16 cellular contexts compared by ENCODE assay signal in the genomic region with DNA sequence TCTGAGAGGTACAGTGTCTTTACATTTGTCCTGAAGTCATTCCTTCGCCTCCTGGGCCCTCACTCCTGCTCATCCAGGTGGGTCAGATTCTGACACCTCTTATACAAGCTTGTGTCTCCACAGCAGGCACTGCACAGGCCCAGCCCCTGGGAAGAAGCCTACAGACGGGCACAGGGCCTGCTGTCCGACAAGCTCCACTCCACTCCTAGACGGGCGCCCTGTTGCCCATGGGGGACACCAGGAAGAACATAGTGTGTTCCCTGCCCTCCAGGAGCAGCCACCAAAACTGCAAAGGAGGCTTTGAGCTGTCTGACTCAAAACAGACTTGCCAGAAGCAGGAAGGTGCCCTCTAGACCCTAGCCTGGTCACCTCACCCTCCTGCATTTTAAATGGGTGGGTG. TPM values are rescaled to one million over a fixed set of nuclear protein-coding genes. Genes with fewer than 3 reads are reported as not detected.
A peak's percentile ranks its signal among the peaks of the same experiment; 100 is the strongest.
DNase-seq lines count a peak whose midpoint lies in the region; ATAC-seq, FAIRE-seq and TF ChIP-seq lines count a peak whose summit lies in the region.
"Had no signal": no experiment of that assay in that cellular context is flagged by ENCODE, and none has a peak within 500 bp of the region (broad histone marks: within the 10 kb centered on the region; RNA-seq: fewer than 3 reads in every experiment).

No MANE protein-coding gene starts in this region.

- H3K36me3 Mint-ChIP-seq in WTC11, result no peaks in the 10 kb centered on the region
- H3K36me3 Mint-ChIP-seq in mesothelial cell of epicardium, result no peaks in the 10 kb centered on the region
- no peaks in the 10 kb centered on the region for H3K36me3 Mint-ChIP-seq in activated naive CD4-positive, alpha-beta T cell treated with anti-CD3 and anti-CD28 coated beads for 36 hours (ENCODE audit: low read depth)

- no peaks in the 10 kb centered on the region for H3K9me3 ChIP-seq in cardiac muscle cell (ENCODE audit: low read depth)
- H3K9me3 ChIP-seq: HAP-1 had no signal

- CTCF ChIA-PET in WTC11 (lab: Charles Lee), result interaction anchor here (0.9 to 1.9 kb wide), 3 partner anchors 10 to 65 kb away, joined by 3 to 5 read pairs (median 4); no protein-coding TSS in a partner anchor
- CTCF ChIA-PET in activated naive CD4-positive, alpha-beta T cell treated with anti-CD3 and anti-CD28 coated beads for 36 hours (lab: Charles Lee), result interaction anchor here (0.6 to 0.8 kb wide), 2 partner anchors 129 to 432 kb away, joined by 3 to 4 read pairs; no protein-coding TSS in a partner anchor

- H3K4me1 Mint-ChIP-seq in WTC11, result peaks cover 58% of the 10 kb centered on the region
- peaks cover 49% of the 10 kb centered on the region for H3K4me1 Mint-ChIP-seq in mesothelial cell of epicardium
- peaks cover 2% of the 10 kb centered on the region for H3K4me1 Mint-ChIP-seq in activated naive CD4-positive, alpha-beta T cell treated with anti-CD3 and anti-CD28 coated beads for 36 hours (ENCODE audit: low read depth)
- H3K4me1 Mint-ChIP-seq: B cell had no signal

- ATAC-seq in WTC11 (no peak), GM19463 (IDR thresholded peaks at IDR 0.05; ENCODE audit: unreplicated experiment) (no peak)
- ATAC-seq: GM12878 had no signal

- peaks cover 21% of the 10 kb centered on the region for H3K4me1 ChIP-seq in cardiac muscle cell (ENCODE audit: low read depth)

- H3K27me3 Mint-ChIP-seq in WTC11 (ENCODE audit: low read depth) (no peaks in the 10 kb centered on the region), mesothelial cell of epicardium (ENCODE audit: low read depth) (no peaks in the 10 kb centered on the region)
- no peaks in the 10 kb centered on the region for H3K27me3 Mint-ChIP-seq in activated naive CD4-positive, alpha-beta T cell treated with anti-CD3 and anti-CD28 coated beads for 36 hours (ENCODE audit: low read depth)
- H3K27me3 Mint-ChIP-seq: CD4-positive, alpha-beta T cell had no signal

- H3K9me3 Mint-ChIP-seq in WTC11 (no peaks in the 10 kb centered on the region), mesothelial cell of epicardium (no peaks in the 10 kb centered on the region)
- no peaks in the 10 kb centered on the region for H3K9me3 Mint-ChIP-seq in activated naive CD4-positive, alpha-beta T cell treated with anti-CD3 and anti-CD28 coated beads for 36 hours
- H3K9me3 Mint-ChIP-seq: CD4-positive, alpha-beta T cell had no signal

- no peaks in the 10 kb centered on the region for H3K27me3 ChIP-seq in cardiac muscle cell

- H3K4me3 Mint-ChIP-seq in WTC11 (no peak overlapping the region), mesothelial cell of epicardium (no peak overlapping the region)
- H3K4me3 Mint-ChIP-seq in activated naive CD4-positive, alpha-beta T cell treated with anti-CD3 and anti-CD28 coated beads for 36 hours, result no peak overlapping the region
- H3K4me3 Mint-ChIP-seq: B cell; CD4-positive, alpha-beta T cell had no signal

- intact Hi-C loops in cardiac septum (cut with DNase I), result loop anchor here (5.0 kb wide), 1 partner anchor 146 kb away; no protein-coding TSS in a partner anchor
- intact Hi-C loops in activated naive CD4-positive, alpha-beta T cell treated with anti-CD3 and anti-CD28 coated beads for 36 hours (cut with micrococcal nuclease), result no loop called here

- peak overlapping the region; percentile 10 for H3K27ac ChIP-seq in cardiac muscle cell

- no peak for TF ChIP-seq CTCF in cardiac muscle cell (IDR thresholded peaks at IDR 0.05; ENCODE audit: low read depth, low read length)
- TF ChIP-seq CTCF in WTC11 (IDR thresholded peaks at IDR 0.05), result no peak
- no peak for TF ChIP-seq CTCF in mesothelial cell of epicardium (IDR thresholded peaks at IDR 0.05; ENCODE audit: unreplicated experiment)

- H3K4me3 ChIP-seq in cardiac muscle cell, result no peak overlapping the region
- H3K4me3 ChIP-seq: GM12878, HAP-1 had no signal

- H3K36me3 ChIP-seq in cardiac muscle cell, result peaks cover 4% of the 10 kb centered on the region
- H3K36me3 ChIP-seq: HAP-1 had no signal

- H3K27ac Mint-ChIP-seq in WTC11 (peak overlapping the region; percentile 36; the same call in 1 of the 2 replicates), mesothelial cell of epicardium (peak overlapping the region; percentile 39)
- no peak overlapping the region for H3K27ac Mint-ChIP-seq in activated naive CD4-positive, alpha-beta T cell treated with anti-CD3 and anti-CD28 coated beads for 36 hours
- H3K27ac Mint-ChIP-seq: B cell; CD4-positive, alpha-beta T cell had no signal

- no peak for DNase-seq in cardiac muscle cell (ENCODE audit: low read depth in 1 of 2, low spot score in 1 of 2)
- DNase-seq in cardiac septum (ENCODE audit: low spot score), result no peak
- DNase-seq in WTC11 (ENCODE audit: low spot score), result no peak
- no peak for DNase-seq in mesothelial cell of epicardium (ENCODE audit: low spot score in 2 of 2, unreplicated experiment in 2 of 2)
- DNase-seq in urothelium cell line (ENCODE audit: low spot score), result no peak
- no peak for DNase-seq in GM19239 (ENCODE audit: insufficient read length, low spot score)
- no peak for DNase-seq in activated naive CD4-positive, alpha-beta T cell treated with anti-CD3 and anti-CD28 coated beads for 36 hours
- DNase-seq: C1 segment of cervical spinal cord; Calu3; CD4-positive, alpha-beta T cell; DMS 273 treated with DMSO at 0.1 percent for 48 hours; GOT3 had no signal

- peak; percentile 44 for FAIRE-seq in urothelium cell line (lab: Jason Lieb, UNC)
- no peak for FAIRE-seq in GM19239 (lab: Jason Lieb, UNC)
- FAIRE-seq: GM12878 had no signal

- POLR2A ChIA-PET in WTC11 (lab: Charles Lee), result no interaction called here

TF ChIP-seq in WTC11, 78 proteins besides CTCF, POLR2A, EP300 and RAD21 (continues in another document):
- TF ChIP-seq NFYB (CRISPR knock-in tag; conservative IDR thresholded peaks at IDR 0.05; ENCODE audit: low read depth) (no peak), JAZF1 (CRISPR knock-in tag; IDR thresholded peaks at IDR 0.05) (no peak), MYBL2 (CRISPR knock-in tag; IDR thresholded peaks at IDR 0.05) (no peak), ZNF138 (CRISPR knock-in tag; conservative IDR thresholded peaks at IDR 0.05) (no peak), IRF2 (CRISPR knock-in tag; IDR thresholded peaks at IDR 0.05; ENCODE audit: borderline replicate concordance, low read depth) (no peak), CBFB (CRISPR knock-in tag; IDR thresholded peaks at IDR 0.05; ENCODE audit: low read depth) (no peak)
- TF ChIP-seq, protein P1, sequence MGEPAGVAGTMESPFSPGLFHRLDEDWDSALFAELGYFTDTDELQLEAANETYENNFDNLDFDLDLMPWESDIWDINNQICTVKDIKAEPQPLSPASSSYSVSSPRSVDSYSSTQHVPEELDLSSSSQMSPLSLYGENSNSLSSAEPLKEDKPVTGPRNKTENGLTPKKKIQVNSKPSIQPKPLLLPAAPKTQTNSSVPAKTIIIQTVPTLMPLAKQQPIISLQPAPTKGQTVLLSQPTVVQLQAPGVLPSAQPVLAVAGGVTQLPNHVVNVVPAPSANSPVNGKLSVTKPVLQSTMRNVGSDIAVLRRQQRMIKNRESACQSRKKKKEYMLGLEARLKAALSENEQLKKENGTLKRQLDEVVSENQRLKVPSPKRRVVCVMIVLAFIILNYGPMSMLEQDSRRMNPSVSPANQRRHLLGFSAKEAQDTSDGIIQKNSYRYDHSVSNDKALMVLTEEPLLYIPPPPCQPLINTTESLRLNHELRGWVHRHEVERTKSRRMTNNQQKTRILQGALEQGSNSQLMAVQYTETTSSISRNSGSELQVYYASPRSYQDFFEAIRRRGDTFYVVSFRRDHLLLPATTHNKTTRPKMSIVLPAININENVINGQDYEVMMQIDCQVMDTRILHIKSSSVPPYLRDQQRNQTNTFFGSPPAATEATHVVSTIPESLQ (CRISPR knock-in tag; IDR thresholded peaks at IDR 0.05), result no peak
- TF ChIP-seq, protein P2, sequence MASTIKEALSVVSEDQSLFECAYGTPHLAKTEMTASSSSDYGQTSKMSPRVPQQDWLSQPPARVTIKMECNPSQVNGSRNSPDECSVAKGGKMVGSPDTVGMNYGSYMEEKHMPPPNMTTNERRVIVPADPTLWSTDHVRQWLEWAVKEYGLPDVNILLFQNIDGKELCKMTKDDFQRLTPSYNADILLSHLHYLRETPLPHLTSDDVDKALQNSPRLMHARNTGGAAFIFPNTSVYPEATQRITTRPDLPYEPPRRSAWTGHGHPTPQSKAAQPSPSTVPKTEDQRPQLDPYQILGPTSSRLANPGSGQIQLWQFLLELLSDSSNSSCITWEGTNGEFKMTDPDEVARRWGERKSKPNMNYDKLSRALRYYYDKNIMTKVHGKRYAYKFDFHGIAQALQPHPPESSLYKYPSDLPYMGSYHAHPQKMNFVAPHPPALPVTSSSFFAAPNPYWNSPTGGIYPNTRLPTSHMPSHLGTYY (CRISPR knock-in tag; IDR thresholded peaks at IDR 0.05), result no peak
- TF ChIP-seq, protein P3, sequence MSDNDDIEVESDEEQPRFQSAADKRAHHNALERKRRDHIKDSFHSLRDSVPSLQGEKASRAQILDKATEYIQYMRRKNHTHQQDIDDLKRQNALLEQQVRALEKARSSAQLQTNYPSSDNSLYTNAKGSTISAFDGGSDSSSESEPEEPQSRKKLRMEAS (CRISPR knock-in tag; IDR thresholded peaks at IDR 0.05), result no peak
- TF ChIP-seq, protein P4, sequence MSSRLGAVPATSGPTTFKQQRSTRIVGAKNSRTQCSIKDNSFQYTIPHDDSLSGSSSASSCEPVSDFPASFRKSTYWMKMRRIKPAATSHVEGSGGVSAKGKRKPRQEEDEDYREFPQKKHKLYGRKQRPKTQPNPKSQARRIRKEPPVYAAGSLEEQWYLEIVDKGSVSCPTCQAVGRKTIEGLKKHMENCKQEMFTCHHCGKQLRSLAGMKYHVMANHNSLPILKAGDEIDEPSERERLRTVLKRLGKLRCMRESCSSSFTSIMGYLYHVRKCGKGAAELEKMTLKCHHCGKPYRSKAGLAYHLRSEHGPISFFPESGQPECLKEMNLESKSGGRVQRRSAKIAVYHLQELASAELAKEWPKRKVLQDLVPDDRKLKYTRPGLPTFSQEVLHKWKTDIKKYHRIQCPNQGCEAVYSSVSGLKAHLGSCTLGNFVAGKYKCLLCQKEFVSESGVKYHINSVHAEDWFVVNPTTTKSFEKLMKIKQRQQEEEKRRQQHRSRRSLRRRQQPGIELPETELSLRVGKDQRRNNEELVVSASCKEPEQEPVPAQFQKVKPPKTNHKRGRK (CRISPR knock-in tag; IDR thresholded peaks at IDR 0.05; ENCODE audit: borderline replicate concordance), result no peak

RNA-seq across cellular contexts. Expression of a gene that starts 45.6 kb away (rescaled TPM):
- 2.5 and 3.5 TPM in 2 replicates for total RNA-seq in cardiac muscle cell
- polyA plus RNA-seq in cardiac muscle cell, result 4.0 and 5.8 TPM in 2 replicates
- 1.6 TPM for total RNA-seq in cardiac septum
- 9.2 to 11.1 TPM (median 11.0 TPM) in 3 replicates for total RNA-seq in WTC11 (2021)
- 10.8 to 11.4 TPM (median 11.0 TPM) in 3 replicates for total RNA-seq in mesothelial cell of epicardium
- total RNA-seq in activated naive CD4-positive, alpha-beta T cell treated with anti-CD3 and anti-CD28 coated beads for 36 hours, result 1 to 10 TPM; 1.2 to 1.5 TPM
